14 cellular contexts compared by ENCODE assay signal in the genomic region with DNA sequence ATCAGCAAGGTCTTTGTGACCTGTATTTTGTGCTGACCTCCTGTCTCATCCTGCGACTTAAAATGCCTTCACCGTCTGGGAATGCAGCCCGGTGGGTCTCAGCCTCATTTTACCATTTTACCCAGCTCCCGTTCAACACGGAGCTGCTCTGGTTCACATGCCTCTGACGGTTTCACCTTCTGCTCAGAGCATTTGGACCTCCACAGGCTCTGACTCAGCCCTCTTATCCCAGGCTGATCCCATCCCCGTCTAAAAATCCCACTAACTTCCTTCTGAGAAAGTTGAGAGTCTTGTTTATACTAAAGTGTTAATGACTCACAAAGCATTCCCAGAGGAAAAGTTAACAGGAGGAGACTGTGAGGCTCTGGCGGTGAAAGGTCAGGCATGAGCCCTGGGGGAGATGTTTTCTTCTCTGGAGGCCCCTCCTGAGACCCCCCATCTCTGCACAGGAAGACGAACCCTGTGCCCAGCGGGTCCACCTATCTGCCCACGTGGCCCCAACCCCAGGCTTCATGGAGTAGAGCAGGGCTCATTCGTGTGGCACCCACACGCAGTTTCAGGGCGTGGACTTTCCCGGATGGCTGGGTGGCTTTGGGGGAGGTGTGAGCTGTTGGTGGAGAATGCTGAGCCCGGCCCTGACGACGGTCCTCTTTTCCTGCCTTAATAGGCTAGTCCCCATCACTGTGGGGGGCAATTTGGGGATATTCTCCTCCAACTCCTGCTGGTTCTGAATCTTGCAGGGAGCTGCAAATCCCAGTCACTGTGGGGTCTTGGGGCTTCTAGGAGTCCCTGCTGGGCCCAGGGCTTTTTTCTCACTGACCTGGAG. TPM values are rescaled to one million over a fixed set of nuclear protein-coding genes. Genes with fewer than 3 reads are reported as not detected.
DNase-seq lines count a peak whose midpoint lies in the region; ATAC-seq and TF ChIP-seq lines count a peak whose summit lies in the region.
"Had no signal": no experiment of that assay in that cellular context is flagged by ENCODE, and none has a peak within 500 bp of the region (broad histone marks: within the 10 kb centered on the region; RNA-seq: fewer than 3 reads in every experiment).

No MANE protein-coding gene starts in this region.

- POLR2A ChIA-PET in activated CD4-positive, alpha-beta memory T cell treated with anti-CD3 and anti-CD28 coated beads for 36 hours (lab: Charles Lee): no interaction called here

- H3K4me3 ChIP-seq in HUES48 (ENCODE audit: low read depth, low read length): no peak overlapping the region
- no peak overlapping the region for H3K4me3 ChIP-seq in cardiac fibroblast (replicated peaks in 1 of 2; ENCODE audit: low read depth in 2 of 2, low read length in 2 of 2)
- no peak overlapping the region for H3K4me3 ChIP-seq in mucosa of descending colon
- no peak overlapping the region for H3K4me3 ChIP-seq in adrenal gland
- H3K4me3 ChIP-seq: testis had no signal

- H3K27me3 Mint-ChIP-seq in activated CD4-positive, alpha-beta memory T cell treated with anti-CD3 and anti-CD28 coated beads for 36 hours: peaks cover 38% of the 10 kb centered on the region

- H3K9me3 Mint-ChIP-seq in activated CD4-positive, alpha-beta memory T cell treated with anti-CD3 and anti-CD28 coated beads for 36 hours: no peaks in the 10 kb centered on the region

- H3K36me3 ChIP-seq in HUES48 (ENCODE audit: control insufficient read depth, insufficient read depth, low read length) (no peaks in the 10 kb centered on the region), mucosa of descending colon (ENCODE audit: low read depth) (no peaks in the 10 kb centered on the region), adrenal gland (replicated peaks in 1 of 2) (no peaks in the 10 kb centered on the region)

- no peak overlapping the region for H3K27ac Mint-ChIP-seq in activated CD4-positive, alpha-beta memory T cell treated with anti-CD3 and anti-CD28 coated beads for 36 hours

- H3K4me3 Mint-ChIP-seq in activated CD4-positive, alpha-beta memory T cell treated with anti-CD3 and anti-CD28 coated beads for 36 hours: no peak overlapping the region

- peaks cover 30% of the 10 kb centered on the region for H3K4me1 ChIP-seq in HUES48 (ENCODE audit: control insufficient read depth, insufficient read depth, low read length)
- no peaks in the 10 kb centered on the region for H3K4me1 ChIP-seq in mucosa of descending colon (ENCODE audit: low read depth)
- H3K4me1 ChIP-seq in adrenal gland (replicated peaks in 1 of 2): no peaks in the 10 kb centered on the region

- no peaks in the 10 kb centered on the region for H3K36me3 Mint-ChIP-seq in activated CD4-positive, alpha-beta memory T cell treated with anti-CD3 and anti-CD28 coated beads for 36 hours

- DNase-seq in COLO829 (ENCODE audit: low spot score) (peak; percentile 93), cardiac fibroblast (ENCODE audit: low read depth in 2 of 2) (peak; percentile 75 to 88), mucosa of descending colon (no peak), DMS 273 (lab: John Stamatoyannopoulos, UW; ENCODE audit: unreplicated experiment) (no peak), GM13976 (ENCODE audit: low spot score) (no peak), adrenal gland (no peak)
- DNase-seq in activated CD4-positive, alpha-beta memory T cell treated with anti-CD3 and anti-CD28 coated beads for 36 hours: no peak
- DNase-seq: activated CD4-positive, CD25-positive, alpha-beta regulatory T cell treated with anti-CD3 and anti-CD28 coated beads, Interleukin-2, amount 50 U/mL, for 72 hours; activated effector memory CD4-positive, alpha-beta T cell treated with Interleukin-2 at 50 U/mL for 16 hours; effector CD4-positive, alpha-beta T cell; NCI-H1694; nucleus accumbens; testis had no signal

- in situ Hi-C loops in GM13976 (cut with MboI; ENCODE audit: low sequenced_read_pairs, unreplicated experiment): no loop called here

- H3K4me1 Mint-ChIP-seq in activated CD4-positive, alpha-beta memory T cell treated with anti-CD3 and anti-CD28 coated beads for 36 hours (ENCODE audit: low read depth): peaks cover 3% of the 10 kb centered on the region

- CTCF ChIA-PET in activated CD4-positive, alpha-beta memory T cell treated with anti-CD3 and anti-CD28 coated beads for 36 hours (lab: Charles Lee): interaction anchor here (4.6 kb wide), 1 partner anchor 9 kb away, joined by 47 read pairs; no protein-coding TSS in a partner anchor

- WGBS in adrenal gland, 4 donors: 60 to 72% (median 62%) methylated on average over 15 to 18 of the region's 18 CpGs

- H3K27me3 ChIP-seq in HUES48 (ENCODE audit: control insufficient read depth, insufficient read depth, low read length) (peaks cover 2% of the 10 kb centered on the region), adrenal gland (peaks cover 4% of the 10 kb centered on the region)
- H3K27me3 ChIP-seq: testis had no signal

- no peak for TF ChIP-seq POLR2A in adrenal gland (IDR thresholded peaks at IDR 0.05)

- TF ChIP-seq CTCF in cardiac fibroblast (IDR thresholded peaks at IDR 0.05; ENCODE audit: low read depth, low read length): no peak
- TF ChIP-seq CTCF in mucosa of descending colon (IDR thresholded peaks at IDR 0.05): no peak
- TF ChIP-seq CTCF in GM13976 (IDR thresholded peaks at IDR 0.05; ENCODE audit: borderline replicate concordance, control extremely low read depth, extremely low read depth, insufficient read depth, missing control alignments): no peak
- TF ChIP-seq CTCF in adrenal gland (IDR thresholded peaks at IDR 0.05): no peak

- no peak overlapping the region for H3K9ac ChIP-seq in HUES48 (ENCODE audit: low read depth, low read length)

- H3K27ac ChIP-seq in HUES48 (ENCODE audit: low read depth, low read length) (peak overlapping the region; percentile 60), adrenal gland (no peak overlapping the region)
- H3K27ac ChIP-seq: testis had no signal

- no peaks in the 10 kb centered on the region for H3K9me3 ChIP-seq in HUES48 (ENCODE audit: control insufficient read depth, insufficient read depth, low read length)
- no peaks in the 10 kb centered on the region for H3K9me3 ChIP-seq in mucosa of descending colon
- H3K9me3 ChIP-seq in adrenal gland (replicated peaks in 1 of 3): no peaks in the 10 kb centered on the region
- H3K9me3 ChIP-seq: testis had no signal

- ATAC-seq in mucosa of descending colon: peak; percentile 69

- intact Hi-C loops in mucosa of descending colon (cut with DNase I, micrococcal nuclease) (no loop called here), adrenal gland (cut with DNase I) (loop anchor here in 1 of 2 donors (5.0 kb wide), 2 partner anchors 50 to 175 kb away; no protein-coding TSS in a partner anchor)
- intact Hi-C loops in activated CD4-positive, alpha-beta memory T cell treated with anti-CD3 and anti-CD28 coated beads for 36 hours (cut with micrococcal nuclease): no loop called here

RNA-seq across cellular contexts. Expression of gene BIRC7, which starts 3.3 kb away (rescaled TPM):
- under 1 TPM in 1 of 3 donors, not detected in 2; 0.22 TPM for total RNA-seq in mucosa of descending colon
- not detected for total RNA-seq in activated CD4-positive, alpha-beta memory T cell treated with anti-CD3 and anti-CD28 coated beads for 36 hours
- 1 to 10 TPM in 3 of 8 donors, under 1 TPM in 1, not detected in 4; 0.28 to 1.1 (median 1.1) TPM for total RNA-seq in adrenal gland
- polyA plus RNA-seq in adrenal gland: 1 to 10 TPM in 1 of 3 donors, under 1 TPM in 1, not detected in 1; 0.81 to 1.2 TPM

RNA-seq across cellular contexts. Expression of gene YTHDF1, which starts 16.5 kb away (rescaled TPM):
- total RNA-seq in mucosa of descending colon (10 to 100 TPM; 32.0 to 37.2 (median 34.2) TPM), adrenal gland (10 to 100 TPM; 19.5 to 41.9 (median 34.7) TPM)
- total RNA-seq in activated CD4-positive, alpha-beta memory T cell treated with anti-CD3 and anti-CD28 coated beads for 36 hours: 10 to 100 TPM; 32.8 to 32.9 TPM
- 10 to 100 TPM; 27.6 to 38.0 (median 29.9) TPM for polyA plus RNA-seq in adrenal gland

RNA-seq across cellular contexts. Expression of gene NKAIN4, which starts 21.8 kb away (rescaled TPM):
- total RNA-seq in mucosa of descending colon: 1 to 10 TPM in 1 of 3 donors, not detected in 2; 1.6 TPM
- total RNA-seq in activated CD4-positive, alpha-beta memory T cell treated with anti-CD3 and anti-CD28 coated beads for 36 hours: not detected
- under 1 TPM in 2 of 8 donors, not detected in 6; 0.15 to 0.28 TPM for total RNA-seq in adrenal gland
- polyA plus RNA-seq in adrenal gland: under 1 TPM; 0.31 to 0.64 (median 0.40) TPM

RNA-seq across cellular contexts. Expression of gene ARFGAP1, which starts 40.2 kb away (rescaled TPM):
- 10 to 100 TPM; 76.5 to 85.8 (median 82.4) TPM for total RNA-seq in mucosa of descending colon
- total RNA-seq in activated CD4-positive, alpha-beta memory T cell treated with anti-CD3 and anti-CD28 coated beads for 36 hours: 10 to 100 TPM; 68.4 to 72.4 TPM
- total RNA-seq in adrenal gland: 10 to 100 TPM; 13.0 to 94.8 (median 61.5) TPM
- 100 to 1,000 TPM in 2 of 3 donors, 10 to 100 TPM in 1; 17.0 to 286 (median 123) TPM for polyA plus RNA-seq in adrenal gland

Comparison
In these comparisons a context has a peak if more than half of its experiments do, and no peak if none do; other contexts are left out.
1. DNase-seq: peak in COLO829 (single experiment) and cardiac fibroblast (2 of 2); none in mucosa of descending colon (0 of 3), DMS 273 (single experiment), activated CD4-positive, alpha-beta memory T cell treated with anti-CD3 and anti-CD28 coated beads for 36 hours (single experiment), GM13976 (single experiment) and adrenal gland (0 of 7).